16 cellular contexts compared by ENCODE assay signal in the genomic region with DNA sequence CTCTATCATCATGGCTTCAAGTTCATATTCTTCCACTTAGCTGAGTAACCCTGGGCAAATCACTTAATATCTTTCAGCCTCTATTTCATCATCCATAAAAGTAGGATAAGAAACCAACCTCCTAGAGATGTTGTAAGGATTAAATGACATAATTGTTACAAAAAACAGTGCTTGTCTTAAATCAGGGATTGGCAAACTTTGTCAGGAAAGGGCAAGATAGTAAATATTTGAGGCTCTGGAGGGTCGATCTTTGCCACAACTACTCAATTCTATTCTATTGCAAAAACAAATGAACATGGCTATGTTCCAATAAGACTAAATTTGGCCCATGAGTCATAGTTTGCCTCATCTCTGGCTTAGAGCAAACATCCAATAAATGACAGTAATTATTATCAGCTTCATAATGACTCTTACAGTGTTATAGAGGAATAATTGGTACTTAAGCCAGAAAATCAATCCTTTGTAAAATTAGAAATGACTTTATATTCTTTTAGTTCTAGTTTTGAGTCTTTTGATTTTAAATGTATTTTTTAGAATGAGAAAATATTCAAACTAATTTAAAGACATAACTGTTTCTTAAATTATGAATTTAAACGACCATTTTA.
DNase-seq lines count a peak whose midpoint lies in the region; ATAC-seq, FAIRE-seq and TF ChIP-seq lines count a peak whose summit lies in the region.
"Had no signal": no experiment of that assay in that cellular context is flagged by ENCODE, and none has a peak within 500 bp of the region (broad histone marks: within the 10 kb centered on the region; RNA-seq: fewer than 3 reads in every experiment).

No MANE protein-coding gene starts in this region.

- no peak overlapping the region for H2AFZ ChIP-seq in IMR-90 (replicated peaks; ENCODE audit: low read length, poor library complexity)

- TF ChIP-seq POLR2A in IMR-90 (IDR thresholded peaks at IDR 0.05; ENCODE audit: low read depth, low read length): no peak

- no peak overlapping the region for H2AK5ac ChIP-seq in IMR-90 (ENCODE audit: low read depth, low read length)

- H3K27me3 Mint-ChIP-seq in nephron progenitor cell (ENCODE audit: low read depth, poor library complexity): no peaks in the 10 kb centered on the region

- H3K4me3 ChIP-seq in AG09309 (ENCODE audit: control insufficient read depth, low read depth, low read length) (no peak overlapping the region), IMR-90 (ENCODE audit: insufficient read depth, low read depth, low read length) (no peak overlapping the region), fibroblast of pulmonary artery (replicated peaks; ENCODE audit: low read depth, low read length) (no peak overlapping the region)
- H3K4me3 ChIP-seq: heart right ventricle, lung, MG63, psoas muscle, testis had no signal

- POLR2A ChIA-PET in IMR-90 (lab: Charles Lee; ENCODE audit: unreplicated experiment): no interaction called here

- H3K27ac Mint-ChIP-seq in nephron progenitor cell: no peak overlapping the region
- H3K27ac Mint-ChIP-seq: CD8-positive, alpha-beta T cell had no signal

- no peak overlapping the region for H3K23ac ChIP-seq in IMR-90 (ENCODE audit: low read depth, low read length)

- H2BK5ac ChIP-seq in IMR-90 (ENCODE audit: low read depth, low read length, poor library complexity, severe bottlenecking): no peak overlapping the region

- no peak overlapping the region for H3K4me3 Mint-ChIP-seq in nephron progenitor cell
- H3K4me3 Mint-ChIP-seq: CD8-positive, alpha-beta T cell had no signal

- no peaks in the 10 kb centered on the region for H3K27me3 ChIP-seq in IMR-90 (ENCODE audit: control insufficient read depth, insufficient read depth, low read length)
- H3K27me3 ChIP-seq: heart right ventricle, MG63, testis had no signal

- H3K36me3 Mint-ChIP-seq in nephron progenitor cell (ENCODE audit: low read depth): peaks cover 22% of the 10 kb centered on the region
- H3K36me3 Mint-ChIP-seq: CD8-positive, alpha-beta T cell had no signal

- ATAC-seq in IMR-90 (ENCODE audit: low read depth) (peak; percentile 48; the same call in 1 of the 2 replicates), GM19463 (IDR thresholded peaks at IDR 0.05; ENCODE audit: unreplicated experiment) (no peak)
- ATAC-seq: CD8-positive, alpha-beta T cell; heart right ventricle; psoas muscle had no signal

- peaks cover 0 to 3% of the 10 kb centered on the region in 2 experiments; a peak in 2 of 4 replicates for H3K79me1 ChIP-seq in IMR-90 (ENCODE audit: low read depth in 1 of 2, low read length in 2 of 2)

- no peak overlapping the region for H3K56ac ChIP-seq in IMR-90 (ENCODE audit: extremely low read depth, insufficient read depth, low read length)

- no peak overlapping the region for H3K14ac ChIP-seq in IMR-90 (replicated peaks; ENCODE audit: low read depth, low read length)

- no peak overlapping the region for H2AK9ac ChIP-seq in IMR-90 (replicated peaks; ENCODE audit: low read depth, low read length, poor library complexity)

- TF ChIP-seq CTCF in AG09309 (IDR thresholded peaks at IDR 0.05; ENCODE audit: control insufficient read depth, insufficient read depth, low read depth, low read length, missing control alignments) (no peak), IMR-90 (conservative IDR thresholded peaks at IDR 0.05; ENCODE audit: low read depth, low read length) (no peak), fibroblast of pulmonary artery (IDR thresholded peaks at IDR 0.05; ENCODE audit: low read length, missing control alignments) (no peak), nephron progenitor cell (IDR thresholded peaks at IDR 0.05) (no peak)

- H2BK20ac ChIP-seq in IMR-90 (ENCODE audit: low read depth, low read length): no peak overlapping the region

- peak; percentile 96 for DNase-seq in AG09309 (ENCODE audit: low read depth)
- DNase-seq in IMR-90: peak; percentile 63
- DNase-seq in RKO (ENCODE audit: low spot score): peak; percentile 7
- peak; percentile 66 for DNase-seq in fibroblast of pulmonary artery (ENCODE audit: low read depth)
- no peak for DNase-seq in urothelium cell line (ENCODE audit: low spot score)
- no peak for DNase-seq in activated CD4-positive, alpha-beta T cell treated with anti-CD3 and anti-CD28 coated beads, Interleukin-2, amount 50 U/mL, for 1 hour
- DNase-seq in nephron progenitor cell: no peak
- DNase-seq: activated T-cell treated with anti-CD3 and anti-CD28 coated beads, Interleukin-2, amount 50 U/mL, for 48 hours; CD8-positive, alpha-beta T cell; cerebellar nuclear complex; heart right ventricle; MG63; psoas muscle; testis had no signal

- no peaks in the 10 kb centered on the region for H3K9me3 ChIP-seq in IMR-90 (ENCODE audit: control insufficient read depth, insufficient read depth, low read length)
- H3K9me3 ChIP-seq: heart right ventricle, MG63, psoas muscle, testis had no signal

- peaks cover 5% of the 10 kb centered on the region for H3K4me1 Mint-ChIP-seq in nephron progenitor cell

- peaks cover 5% of the 10 kb centered on the region; the same call in 1 of the 2 replicates for H3K9me1 ChIP-seq in IMR-90 (ENCODE audit: insufficient read depth, low read length)

- no peak overlapping the region for H2BK15ac ChIP-seq in IMR-90 (ENCODE audit: low read depth, low read length)

- H4K20me1 ChIP-seq in IMR-90 (ENCODE audit: insufficient read depth, low read length): no peaks in the 10 kb centered on the region

- no TSS peak for BruUV-seq in IMR-90 (replicated peaks; lab: Mats Ljungman, UMichigan)

- intact Hi-C loops in IMR-90 (cut with micrococcal nuclease): no loop called here

- no peak overlapping the region for H3K27ac ChIP-seq in IMR-90 (ENCODE audit: insufficient read depth, low read length)
- H3K27ac ChIP-seq: heart right ventricle, psoas muscle, testis had no signal

- no peak for TF ChIP-seq RAD21 in IMR-90 (IDR thresholded peaks at IDR 0.05; ENCODE audit: low read length)

- H3K9me3 Mint-ChIP-seq in nephron progenitor cell: no peaks in the 10 kb centered on the region
- H3K9me3 Mint-ChIP-seq: CD8-positive, alpha-beta T cell had no signal

- H3K18ac ChIP-seq in IMR-90 (ENCODE audit: low read depth, low read length): no peak overlapping the region

- in situ Hi-C loops in IMR-90 (cut with MboI; ENCODE audit: low sequenced_read_pairs): no loop called here

- no peak overlapping the region for H3K4me2 ChIP-seq in IMR-90 (ENCODE audit: low read depth, low read length)

- no peak overlapping the region for H3K9ac ChIP-seq in IMR-90 (ENCODE audit: low read depth, low read length)

- no peak overlapping the region for H4K91ac ChIP-seq in IMR-90 (ENCODE audit: insufficient read depth, low read depth, low read length)

- dilution Hi-C loops in IMR-90 (cut with HindIII; ENCODE audit: low sequenced_read_pairs, unreplicated experiment): no loop called here

- CTCF ChIA-PET in IMR-90 (lab: Yijun Ruan, JAX): interaction anchor here (1.0 kb wide), 1 partner anchor 30 kb away, joined by 3 read pairs; no protein-coding TSS in a partner anchor

- H3K4me1 ChIP-seq in IMR-90 (ENCODE audit: control insufficient read depth, insufficient read depth, low read length): peaks cover 2% of the 10 kb centered on the region; the same call in 1 of the 2 replicates
- H3K4me1 ChIP-seq: heart right ventricle, psoas muscle, testis had no signal

- no peak overlapping the region for H4K8ac ChIP-seq in IMR-90 (ENCODE audit: low read depth in 2 of 2, low read length in 2 of 2)

- H3K36me3 ChIP-seq in IMR-90 (ENCODE audit: control insufficient read depth, insufficient read depth, low read length): 0 out of 2 replicates have a peak, but pooled peaks cover 3% of the 10 kb centered on the region
- H3K36me3 ChIP-seq: heart right ventricle had no signal

- no peak for FAIRE-seq in urothelium cell line (lab: Jason Lieb, UNC)

- 100% methylated on average over 1 of the region's 2 CpGs; no CpG with 5 or more reads in 1 of the 2 experiments for WGBS in IMR-90 (ENCODE audit: extremely low coverage in 2 of 2, insufficient read length in 1 of 2), 2 experiments

- H3K4ac ChIP-seq in IMR-90 (ENCODE audit: low read depth, low read length): no peak overlapping the region

- no peak overlapping the region for H4K5ac ChIP-seq in IMR-90 (ENCODE audit: low read depth, low read length)

- no peak overlapping the region for H2BK120ac ChIP-seq in IMR-90 (ENCODE audit: low read depth, low read length)

TF ChIP-seq in IMR-90, 13 proteins besides CTCF, POLR2A, EP300 and RAD21:
- TF ChIP-seq FOS (IDR thresholded peaks at IDR 0.05; ENCODE audit: low read depth, low read length): 0 out of 2 replicates have a peak, but pooled peaks have one; percentile 31
- TF ChIP-seq SMC3 (IDR thresholded peaks at IDR 0.05; ENCODE audit: low read depth, low read length): no peak
- TF ChIP-seq CEBPB (IDR thresholded peaks at IDR 0.05; ENCODE audit: low read depth, low read length): peak; percentile 42; the same call in 1 of the 2 replicates

Comparison
In these comparisons a context has a peak if more than half of its experiments do, and no peak if none do; other contexts are left out.
1. DNase-seq: peak in AG09309 (single experiment), IMR-90 (single experiment), RKO (single experiment) and fibroblast of pulmonary artery (single experiment); none in urothelium cell line (single experiment), activated CD4-positive, alpha-beta T cell treated with anti-CD3 and anti-CD28 coated beads, Interleukin-2, amount 50 U/mL, for 1 hour (single experiment) and nephron progenitor cell (single experiment).